ENCODE assay signal across 11 cellular contexts in genomic region chr11:86274503-86274902, GRCh38. TPM values are rescaled to one million over a fixed set of nuclear protein-coding genes. Genes with fewer than 3 reads are reported as not detected.
A peak's percentile ranks its signal among the peaks of the same experiment; 100 is the strongest.
DNase-seq lines count a peak whose midpoint lies in the region; ATAC-seq, FAIRE-seq and TF ChIP-seq lines count a peak whose summit lies in the region.
"Had no signal": no experiment of that assay in that cellular context is flagged by ENCODE, and none has a peak within 500 bp of the region (broad histone marks: within the 10 kb centered on the region; RNA-seq: fewer than 3 reads in every experiment).

No MANE protein-coding gene starts in this region.

- peaks cover 54 to 80% of the 10 kb centered on the region in 2 donors for H3K36me3 Mint-ChIP-seq in CD4-positive, alpha-beta memory T cell

- H3K27me3 Mint-ChIP-seq in CD4-positive, alpha-beta memory T cell: no peaks in the 10 kb centered on the region

- 77% methylated on average over 6 of the region's 6 CpGs for WGBS in K562 (ENCODE audit: insufficient coverage, low coverage, missing lambda C conversion rate)
- WGBS in mesendoderm (ENCODE audit: extremely low coverage, insufficient coverage, low lambda C conversion rate): no CpG with 5 or more reads among the region's 6 CpGs

- no peak for TF ChIP-seq POLR2A in K562 (conservative IDR thresholded peaks at IDR 0.05)

- TF ChIP-seq RAD21 in K562 (CRISPR knock-in tag; conservative IDR thresholded peaks at IDR 0.05 in 1 of 2, IDR thresholded peaks at IDR 0.05 in 1 of 2): peak in 1 of 2 experiments; percentile 38; a peak in 2 of 4 replicates

- no peak overlapping the region for H3K4me3 Mint-ChIP-seq in CD4-positive, alpha-beta memory T cell

- H2BK120ac ChIP-seq in mesendoderm (ENCODE audit: low read depth, low read length): no peak overlapping the region

- peak; percentile 53 for TF ChIP-seq CTCF in DOHH2 (IDR thresholded peaks at IDR 0.05; ENCODE audit: low read depth, low read length, poor library complexity, severe bottlenecking)
- peak; percentile 24 for TF ChIP-seq CTCF in HFF-Myc (IDR thresholded peaks at IDR 0.05; ENCODE audit: low read depth, low read length, missing control alignments)
- TF ChIP-seq CTCF in K562 (IDR thresholded peaks at IDR 0.05 in 2 of 3, conservative IDR thresholded peaks at IDR 0.05 in 1 of 3; ENCODE audit: insufficient read depth in 2 of 3, low read depth in 1 of 3, low read length in 3 of 3): peak; percentile 25 to 52 (median 31); a peak in 4 of 6 replicates

- H3K79me1 ChIP-seq in mesendoderm (ENCODE audit: low read length): peaks cover 10% of the 10 kb centered on the region

- H3K4me3 ChIP-seq in DOHH2 (ENCODE audit: low read length) (no peak overlapping the region), HFF-Myc (replicated peaks; ENCODE audit: low read depth, low read length) (no peak overlapping the region), K562 (no peak overlapping the region), mesendoderm (ENCODE audit: low read length) (no peak overlapping the region)
- no peak overlapping the region for H3K4me3 ChIP-seq in CD4-positive, alpha-beta memory T cell (ENCODE audit: low read length in 2 of 2)
- H3K4me3 ChIP-seq: right atrium auricular region had no signal

- CTCF ChIA-PET in K562 (lab: Yijun Ruan, JAX; ENCODE audit: low intra/inter-chr PET ratio): no interaction called here
- CTCF ChIA-PET in CD4-positive, alpha-beta memory T cell (lab: Charles Lee; ENCODE audit: partially characterized antibody): no interaction called here

- ATAC-seq in K562 (peak; percentile 87), HG03039 (IDR thresholded peaks at IDR 0.05; ENCODE audit: unreplicated experiment) (no peak)

- DNase-seq in HFF-Myc (ENCODE audit: extremely low read depth, low read depth) (no peak), K562 (ENCODE audit: extremely low read depth in 1 of 4, low spot score in 3 of 4) (peak in 2 of 4 experiments; percentile 26 to 27), mesendoderm (peak; percentile 80), cerebellum (ENCODE audit: low spot score) (no peak), cerebellar nuclear complex (lab: John Stamatoyannopoulos, UW) (no peak)
- DNase-seq in CD4-positive, alpha-beta memory T cell: no peak
- DNase-seq: effector CD4-positive, alpha-beta T cell had no signal

- H3K18ac ChIP-seq in mesendoderm (ENCODE audit: low read length): no peak overlapping the region

- H3K9me3 ChIP-seq in DOHH2 (ENCODE audit: control insufficient read depth, insufficient read depth, low read length) (no peaks in the 10 kb centered on the region), K562 (replicated peaks; ENCODE audit: control insufficient read depth, insufficient read depth, low read depth, low read length) (no peaks in the 10 kb centered on the region)
- no peaks in the 10 kb centered on the region for H3K9me3 ChIP-seq in CD4-positive, alpha-beta memory T cell (ENCODE audit: control insufficient read depth in 1 of 2, low read length in 2 of 2)
- H3K9me3 ChIP-seq: right atrium auricular region had no signal

- peaks cover 91% of the 10 kb centered on the region for H3K36me3 ChIP-seq in DOHH2 (ENCODE audit: control insufficient read depth, low read length)
- peaks cover 81% of the 10 kb centered on the region for H3K36me3 ChIP-seq in K562 (ENCODE audit: control insufficient read depth, insufficient read depth, low read length)
- H3K36me3 ChIP-seq in mesendoderm (ENCODE audit: control insufficient read depth, insufficient read depth, low read length): peaks cover 2% of the 10 kb centered on the region
- H3K36me3 ChIP-seq in CD4-positive, alpha-beta memory T cell (ENCODE audit: insufficient read depth, low read length): peaks cover 32% of the 10 kb centered on the region

- no peaks in the 10 kb centered on the region for H3K9me1 ChIP-seq in K562 (ENCODE audit: control insufficient read depth, insufficient read depth, low read length)

- H3K4me1 Mint-ChIP-seq in CD4-positive, alpha-beta memory T cell: peaks cover 14 to 26% (median 21%) of the 10 kb centered on the region in 4 donors

- intact Hi-C loops in K562 (cut with micrococcal nuclease): no loop called here
- intact Hi-C loops in CD4-positive, alpha-beta memory T cell (cut with micrococcal nuclease): no loop called here

- no peak overlapping the region for H3K4me2 ChIP-seq in DOHH2 (ENCODE audit: low read length)
- H3K4me2 ChIP-seq in K562 (ENCODE audit: insufficient read depth, low read length): no peak overlapping the region
- no peak overlapping the region for H3K4me2 ChIP-seq in mesendoderm (ENCODE audit: low read length)

- H4K8ac ChIP-seq in mesendoderm (ENCODE audit: low read depth, low read length): no peak overlapping the region

- H2AFZ ChIP-seq in K562 (ENCODE audit: low read depth, low read length): no peak overlapping the region

- H2BK15ac ChIP-seq in mesendoderm (replicated peaks; ENCODE audit: low read depth): no peak overlapping the region

- H2BK5ac ChIP-seq in mesendoderm (ENCODE audit: low read length): no peak overlapping the region

- POLR2A ChIA-PET in K562 (lab: Yijun Ruan, JAX): no interaction called here
- POLR2A ChIA-PET in CD4-positive, alpha-beta memory T cell (lab: Charles Lee; ENCODE audit: partially characterized antibody): no interaction called here

- no peak overlapping the region for H2AK5ac ChIP-seq in mesendoderm (ENCODE audit: low read length)

- no peak for TF ChIP-seq EP300 in K562 (IDR thresholded peaks at IDR 0.05; ENCODE audit: low read length)

- no peak overlapping the region for H3K23ac ChIP-seq in mesendoderm (ENCODE audit: low read length)

- BruUV-seq in K562 (replicated peaks; lab: Mats Ljungman, UMichigan): no TSS peak

- in situ Hi-C loops in K562 (cut with MboI): no loop called here

- H3K56ac ChIP-seq in mesendoderm (ENCODE audit: low read length): peak overlapping the region; percentile 58

- 0 out of 2 replicates have a peak, but pooled peaks cover 3% of the 10 kb centered on the region for H3F3A ChIP-seq in DOHH2 (ENCODE audit: control insufficient read depth, insufficient read depth)

- H3K27me3 ChIP-seq in DOHH2 (ENCODE audit: control insufficient read depth, low read length) (no peaks in the 10 kb centered on the region), K562 (ENCODE audit: control insufficient read depth in 2 of 2, insufficient read depth in 2 of 2, low read length in 2 of 2) (no peaks in the 10 kb centered on the region), mesendoderm (ENCODE audit: insufficient read depth, low read length, poor library complexity) (no peaks in the 10 kb centered on the region)
- H3K27me3 ChIP-seq in CD4-positive, alpha-beta memory T cell (ENCODE audit: insufficient read depth, low read length): no peaks in the 10 kb centered on the region
- H3K27me3 ChIP-seq: right atrium auricular region had no signal

- H3K27ac ChIP-seq in DOHH2 (ENCODE audit: low read depth, low read length): no peak overlapping the region
- H3K27ac ChIP-seq in K562 (ENCODE audit: extremely low read depth, low read depth, low read length): no peak overlapping the region
- H3K27ac ChIP-seq in mesendoderm (ENCODE audit: low read depth, low read length): no peak overlapping the region
- no peak overlapping the region for H3K27ac ChIP-seq in CD4-positive, alpha-beta memory T cell (ENCODE audit: low read depth, low read length)
- H3K27ac ChIP-seq: right atrium auricular region had no signal

- FAIRE-seq in K562 (lab: Jason Lieb, UNC): peak; percentile 57

- H3K79me2 ChIP-seq in DOHH2 (ENCODE audit: control insufficient read depth, low read length): peaks cover 59% of the 10 kb centered on the region
- H3K79me2 ChIP-seq in K562 (ENCODE audit: control insufficient read depth, insufficient read depth, low read length): peaks cover 54% of the 10 kb centered on the region
- H3K79me2 ChIP-seq in mesendoderm (ENCODE audit: control insufficient read depth, insufficient read depth, low read length): peaks cover 5% of the 10 kb centered on the region

- H3K4ac ChIP-seq in mesendoderm (ENCODE audit: low read depth, low read length): no peak overlapping the region

- H4K5ac ChIP-seq in mesendoderm (ENCODE audit: low read length): no peak overlapping the region

- H3K9me3 Mint-ChIP-seq in CD4-positive, alpha-beta memory T cell: no peaks in the 10 kb centered on the region
- H3K9me3 Mint-ChIP-seq: activated naive CD4-positive, alpha-beta T cell treated with anti-CD3 and anti-CD28 coated beads, Interleukin-2, amount 50 U/mL, for 72 hours had no signal

- H3K9ac ChIP-seq in K562 (ENCODE audit: insufficient read depth in 1 of 2, low read depth in 2 of 2, low read length in 2 of 2): no peak overlapping the region
- peak overlapping the region; percentile 49 for H3K9ac ChIP-seq in mesendoderm (ENCODE audit: low read length)

- peak overlapping the region in 1 of 7 donors; percentile 71 for H3K27ac Mint-ChIP-seq in CD4-positive, alpha-beta memory T cell

- H3K9me2 ChIP-seq in DOHH2 (replicated peaks; ENCODE audit: control insufficient read depth, low read length): no peaks in the 10 kb centered on the region

- H3K4me1 ChIP-seq in DOHH2 (ENCODE audit: control insufficient read depth, low read length) (no peaks in the 10 kb centered on the region), K562 (replicated peaks in 1 of 2; ENCODE audit: control insufficient read depth in 2 of 2, insufficient read depth in 2 of 2, low read length in 2 of 2) (no peaks in the 10 kb centered on the region), mesendoderm (ENCODE audit: control insufficient read depth, low read depth, low read length) (peaks cover 2% of the 10 kb centered on the region)
- H3K4me1 ChIP-seq in CD4-positive, alpha-beta memory T cell (ENCODE audit: insufficient read depth, low read length): peaks cover 4% of the 10 kb centered on the region
- H3K4me1 ChIP-seq: right atrium auricular region had no signal

- peaks cover 6% of the 10 kb centered on the region; the same call in 1 of the 2 replicates for H4K20me1 ChIP-seq in DOHH2 (ENCODE audit: control insufficient read depth, insufficient read depth, low read depth, low read length)
- H4K20me1 ChIP-seq in K562 (replicated peaks; ENCODE audit: control insufficient read depth, insufficient read depth, low read length): no peaks in the 10 kb centered on the region

RNA-seq across cellular contexts. Expression of gene HIKESHI, which starts 27.5 kb away (rescaled TPM):
- 35.6 and 59.4 TPM in 2 replicates for total RNA-seq in K562 (2011; cell fraction: chromatin; rRNA removed; ENCODE audit: low replicate concordance)
- 24.7 and 28.0 TPM in 2 replicates for total RNA-seq in K562 (2011; cell fraction: nucleolus; rRNA removed)
- total RNA-seq in K562 (2011; cell fraction: nucleoplasm; rRNA removed): 38.5 and 43.4 TPM in 2 replicates
- total RNA-seq in K562 (2014; rRNA removed) (33.2 and 41.6 TPM in 2 replicates), K562 (2014; rRNA removed; fragmentation: Illumina TruSeq; extraction: Trizol) (56.9 and 62.7 TPM in 2 replicates), K562 (2015; rRNA removed; fragmentation: Illumina TruSeq; extraction: Trizol) (50.6 and 58.5 TPM in 2 replicates), K562 (2021) (44.5 and 50.3 TPM in 2 replicates), cerebellum (39.4 TPM)
- polyA plus RNA-seq in K562 (2011; rRNA removed) (151 and 179 TPM in 2 replicates), K562 (2014; fragmentation: Illumina TruSeq; extraction: Trizol) (54.2 and 55.5 TPM in 2 replicates), K562 (2014; fragmentation: Nextera tagmentation; extraction: Ambion mirVana) (100 to 1,000 TPM; 183 to 196 TPM), K562 (2014; rRNA removed) (55.0 and 66.1 TPM in 2 replicates)
- polyA plus RNA-seq in K562 (2011; cell fraction: cytosol; rRNA removed): 66.9 and 70.7 TPM in 2 replicates
- polyA plus RNA-seq in K562 (2011; cell fraction: nucleus; rRNA removed): 126 and 221 TPM in 2 replicates
- 55.3 and 62.5 TPM in 2 replicates for polyA plus RNA-seq in K562 (2012)
- 58.4 and 60.5 TPM in 2 replicates for polyA minus RNA-seq in K562 (2011; rRNA and poly(A)+ RNA removed)
- polyA minus RNA-seq in K562 (2011; cell fraction: cytosol; rRNA and poly(A)+ RNA removed): 18.7 and 21.0 TPM in 2 replicates
- polyA minus RNA-seq in K562 (2011; cell fraction: nucleus; rRNA and poly(A)+ RNA removed): 15.2 and 25.2 TPM in 2 replicates
- 104 TPM for polyA plus RNA-seq in mesendoderm (2013, experiment 1 of 2)
- polyA plus RNA-seq in mesendoderm (2013, experiment 2 of 2): 101 TPM
- 10 to 100 TPM; 26.6 to 33.3 TPM for total RNA-seq in CD4-positive, alpha-beta memory T cell
- 100 to 1,000 TPM in 1 of 2 donors, 10 to 100 TPM in 1; 82.3 to 143 TPM for polyA plus RNA-seq in CD4-positive, alpha-beta memory T cell

RNA-seq across cellular contexts. Expression of gene EED, which starts 29.9 kb away (rescaled TPM):
- 50.8 and 171 TPM in 2 replicates for total RNA-seq in K562 (2011; cell fraction: chromatin; rRNA removed; ENCODE audit: low replicate concordance)
- total RNA-seq in K562 (2011; cell fraction: nucleolus; rRNA removed): 21.7 and 26.6 TPM in 2 replicates
- 72.6 and 106 TPM in 2 replicates for total RNA-seq in K562 (2011; cell fraction: nucleoplasm; rRNA removed)
- 33.0 and 34.4 TPM in 2 replicates for total RNA-seq in K562 (2014; rRNA removed)
- 57.1 and 62.6 TPM in 2 replicates for total RNA-seq in K562 (2014; rRNA removed; fragmentation: Illumina TruSeq; extraction: Trizol)
- 51.5 and 55.1 TPM in 2 replicates for total RNA-seq in K562 (2015; rRNA removed; fragmentation: Illumina TruSeq; extraction: Trizol)
- total RNA-seq in K562 (2021): 47.4 and 47.8 TPM in 2 replicates
- 61.6 and 99.5 TPM in 2 replicates for polyA plus RNA-seq in K562 (2011; rRNA removed)
- 16.1 and 24.9 TPM in 2 replicates for polyA plus RNA-seq in K562 (2011; cell fraction: cytosol; rRNA removed)
- 39.1 and 51.7 TPM in 2 replicates for polyA plus RNA-seq in K562 (2011; cell fraction: nucleus; rRNA removed)
- polyA plus RNA-seq in K562 (2012): 32.5 and 74.9 TPM in 2 replicates
- 41.9 and 43.1 TPM in 2 replicates for polyA plus RNA-seq in K562 (2014; fragmentation: Illumina TruSeq; extraction: Trizol)
- polyA plus RNA-seq in K562 (2014; fragmentation: Nextera tagmentation; extraction: Ambion mirVana): 100 to 1,000 TPM; 108 to 110 TPM
- polyA plus RNA-seq in K562 (2014; rRNA removed): 47.3 and 48.0 TPM in 2 replicates
- 67.8 and 85.7 TPM in 2 replicates for polyA minus RNA-seq in K562 (2011; rRNA and poly(A)+ RNA removed)
- 20.5 and 31.8 TPM in 2 replicates for polyA minus RNA-seq in K562 (2011; cell fraction: cytosol; rRNA and poly(A)+ RNA removed)
- 45.6 and 53.3 TPM in 2 replicates for polyA minus RNA-seq in K562 (2011; cell fraction: nucleus; rRNA and poly(A)+ RNA removed)
- 17.4 TPM for polyA plus RNA-seq in mesendoderm (2013, experiment 1 of 2)
- 17.2 TPM for polyA plus RNA-seq in mesendoderm (2013, experiment 2 of 2)
- total RNA-seq in CD4-positive, alpha-beta memory T cell: 10 to 100 TPM; 47.1 to 51.0 TPM
- 10 to 100 TPM; 15.5 to 26.9 TPM for polyA plus RNA-seq in CD4-positive, alpha-beta memory T cell
- total RNA-seq in cerebellum: 34.3 TPM
